ENCODE assay signal across 22 cellular contexts in the genomic region with DNA sequence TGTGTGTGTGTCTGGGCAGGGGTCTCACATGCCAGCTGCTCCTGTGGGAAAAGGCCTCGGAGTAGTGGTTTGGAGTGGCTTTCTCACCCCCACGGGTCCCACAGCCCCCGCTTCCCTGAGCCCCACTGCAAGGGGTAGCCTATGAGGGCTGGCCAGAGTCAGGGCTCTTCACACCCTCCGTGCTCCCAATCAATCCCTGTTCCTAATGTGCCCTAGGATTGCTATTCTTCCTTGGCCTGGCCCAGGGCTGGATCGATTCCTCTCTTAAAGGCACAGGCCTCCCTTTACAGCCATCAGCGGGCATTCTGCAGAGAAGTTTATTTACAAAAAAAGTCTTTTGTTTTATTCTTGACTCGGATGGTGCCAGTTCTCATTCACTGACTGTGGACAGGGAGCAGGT. TPM values are rescaled to one million over a fixed set of nuclear protein-coding genes. Genes with fewer than 3 reads are reported as not detected.
DNase-seq lines count a peak whose midpoint lies in the region; ATAC-seq, FAIRE-seq and TF ChIP-seq lines count a peak whose summit lies in the region.
"Had no signal": no experiment of that assay in that cellular context is flagged by ENCODE, and none has a peak within 500 bp of the region (broad histone marks: within the 10 kb centered on the region; RNA-seq: fewer than 3 reads in every experiment).

No MANE protein-coding gene starts in this region.

- H3K27ac Mint-ChIP-seq in WTC11 (no peak overlapping the region), progenitor cell of endocrine pancreas (no peak overlapping the region)
- H3K27ac Mint-ChIP-seq: CD8-positive, alpha-beta T cell; HFFc6 had no signal

- ATAC-seq in WTC11 (peak; percentile 38), HepG2 (peak; percentile 35; the same call in 1 of the 3 replicates), GM19467 (IDR thresholded peaks at IDR 0.05; ENCODE audit: unreplicated experiment) (no peak)
- ATAC-seq: A549; CD8-positive, alpha-beta T cell had no signal

- H3K4me1 ChIP-seq in NT2/D1 (ENCODE audit: insufficient read depth, insufficient read length) (peaks cover 17% of the 10 kb centered on the region), HepG2 (ENCODE audit: insufficient read depth, low read length) (no peaks in the 10 kb centered on the region)
- H3K4me1 ChIP-seq: A549, BE2C had no signal

- H3K27me3 ChIP-seq in NT2/D1 (ENCODE audit: insufficient read depth, insufficient read length), result no peaks in the 10 kb centered on the region
- H3K27me3 ChIP-seq in HepG2 (ENCODE audit: control insufficient read depth in 1 of 2, insufficient read depth in 2 of 2, low read length in 2 of 2), result peaks cover 5 to 39% of the 10 kb centered on the region in 2 experiments
- H3K27me3 ChIP-seq: BE2C had no signal

- 0 out of 2 replicates have a peak, but pooled peaks cover 2% of the 10 kb centered on the region for H4K20me1 ChIP-seq in HepG2 (ENCODE audit: insufficient read depth, low read length)

- H2AFZ ChIP-seq in HepG2 (ENCODE audit: low read length), result no peak overlapping the region

- no peak for DNase-seq in NT2/D1 (ENCODE audit: low read depth, low spot score)
- DNase-seq in WTC11 (ENCODE audit: low spot score), result no peak
- no peak for DNase-seq in HepG2 (ENCODE audit: low spot score)
- DNase-seq in progenitor cell of endocrine pancreas (ENCODE audit: low spot score, unreplicated experiment), result peak; percentile 18
- no peak for DNase-seq in middle frontal gyrus (ENCODE audit: extremely low spot score, low spot score)
- no peak for DNase-seq in foreskin fibroblast
- DNase-seq: BE2C; CD8-positive, alpha-beta T cell; COR-L47; DMS153; DMS79 treated with DMSO at 0.1 percent for 48 hours; EL; HCEC 1CT; HFFc6; IMR-90 had no signal

- H3K9me3 Mint-ChIP-seq in WTC11, result no peaks in the 10 kb centered on the region
- H3K9me3 Mint-ChIP-seq in progenitor cell of endocrine pancreas (ENCODE audit: low read depth), result no peaks in the 10 kb centered on the region
- H3K9me3 Mint-ChIP-seq: CD8-positive, alpha-beta T cell; HFFc6 had no signal

- H3K27me3 Mint-ChIP-seq in WTC11 (ENCODE audit: low read depth) (no peaks in the 10 kb centered on the region), progenitor cell of endocrine pancreas (peaks cover 10% of the 10 kb centered on the region)

- H3K4me3 Mint-ChIP-seq in WTC11, result no peak overlapping the region
- H3K4me3 Mint-ChIP-seq in progenitor cell of endocrine pancreas (ENCODE audit: low read depth), result no peak overlapping the region
- H3K4me3 Mint-ChIP-seq: CD14-positive monocyte; CD8-positive, alpha-beta T cell; HFFc6 had no signal

- H3K4me3 ChIP-seq in NT2/D1 (ENCODE audit: insufficient read length, low read depth), result no peak overlapping the region
- no peak overlapping the region for H3K4me3 ChIP-seq in HepG2 (replicated peaks in 1 of 3; ENCODE audit: insufficient read depth in 1 of 3, low read depth in 2 of 3, low read length in 3 of 3)
- H3K4me3 ChIP-seq in foreskin fibroblast (ENCODE audit: low read depth in 1 of 2, low read length in 2 of 2), result no peak overlapping the region
- H3K4me3 ChIP-seq: A549 had no signal

- no peak for TF ChIP-seq RAD21 in HepG2 (CRISPR knock-in tag; IDR thresholded peaks at IDR 0.05)

- no peak overlapping the region for H3K27ac ChIP-seq in HepG2 (ENCODE audit: extremely low read length, insufficient read depth, low read length)
- H3K27ac ChIP-seq: A549 had no signal

- intact Hi-C loops in HepG2 (cut with micrococcal nuclease; ENCODE audit: unreplicated experiment), result no loop called here

- WGBS in HepG2 (ENCODE audit: low lambda C conversion rate), result 14% methylated on average over 5 of the region's 7 CpGs

- TF ChIP-seq POLR2A in HepG2 (IDR thresholded peaks at IDR 0.05; ENCODE audit: insufficient read depth in 1 of 2, low read depth in 2 of 2, low read length in 2 of 2), result no peak

- CTCF ChIA-PET in WTC11 (lab: Charles Lee) (interaction anchor here (1.0 to 1.4 kb wide), 2 partner anchors 74 to 846 kb away, joined by 5 to 6 read pairs; no protein-coding TSS in a partner anchor), HepG2 (lab: Yijun Ruan, JAX; ENCODE audit: low intra/inter-chr PET ratio, low total read pairs) (no interaction called here)

- H3K4me2 ChIP-seq in HepG2 (ENCODE audit: low read depth, low read length), result no peak overlapping the region
- H3K4me2 ChIP-seq: A549 had no signal

- in situ Hi-C loops in HepG2 (cut with HindIII; ENCODE audit: extremely low pct_ligation_motif_present, low pct_unique_long_range_greater_than_20kb), result no loop called here

- H3K9ac ChIP-seq in NT2/D1 (ENCODE audit: insufficient read length, low read depth), result peak overlapping the region; percentile 32
- no peak overlapping the region for H3K9ac ChIP-seq in HepG2 (ENCODE audit: insufficient read depth, low read depth, low read length)

- no peaks in the 10 kb centered on the region for H3K79me2 ChIP-seq in HepG2 (ENCODE audit: insufficient read depth, low read length)

- TF ChIP-seq CTCF in WTC11 (IDR thresholded peaks at IDR 0.05) (no peak), HepG2 (CRISPR knock-in tag; IDR thresholded peaks at IDR 0.05) (no peak), progenitor cell of endocrine pancreas (IDR thresholded peaks at IDR 0.05; ENCODE audit: unreplicated experiment) (no peak), foreskin fibroblast (IDR thresholded peaks at IDR 0.05; ENCODE audit: low read depth, low read length) (no peak)

- TF ChIP-seq EP300 in HepG2 (IDR thresholded peaks at IDR 0.05; ENCODE audit: low read depth in 2 of 2, low read length in 2 of 2), result no peak
- no peak for TF ChIP-seq EP300 in HepG2 (CRISPR knock-in tag; IDR thresholded peaks at IDR 0.05; ENCODE audit: borderline replicate concordance)

- H3K36me3 ChIP-seq in NT2/D1 (ENCODE audit: insufficient read depth, insufficient read length, low read length), result no peaks in the 10 kb centered on the region
- H3K36me3 ChIP-seq in HepG2 (replicated peaks in 1 of 2; ENCODE audit: control insufficient read depth in 1 of 2, insufficient read depth in 2 of 2, low read length in 2 of 2), result no peaks in the 10 kb centered on the region
- H3K36me3 ChIP-seq: BE2C had no signal

- no TSS peak for BruUV-seq in HepG2 (replicated peaks; lab: Mats Ljungman, UMichigan)

- FAIRE-seq in HepG2 (lab: Jason Lieb, UNC), result no peak
- FAIRE-seq: A549, D721Med, G401.6, GM12891 had no signal

- H3K36me3 Mint-ChIP-seq in WTC11 (no peaks in the 10 kb centered on the region), progenitor cell of endocrine pancreas (ENCODE audit: insufficient read depth) (no peaks in the 10 kb centered on the region)
- H3K36me3 Mint-ChIP-seq: CD14-positive monocyte; CD8-positive, alpha-beta T cell had no signal

- peaks cover 14% of the 10 kb centered on the region for H3K4me1 Mint-ChIP-seq in WTC11
- peaks cover 6% of the 10 kb centered on the region for H3K4me1 Mint-ChIP-seq in progenitor cell of endocrine pancreas (ENCODE audit: low read depth)
- H3K4me1 Mint-ChIP-seq: CD14-positive monocyte had no signal

- H3K9me3 ChIP-seq in NT2/D1 (ENCODE audit: insufficient read depth, low read length) (no peaks in the 10 kb centered on the region), HepG2 (ENCODE audit: low read length) (no peaks in the 10 kb centered on the region)
- H3K9me3 ChIP-seq: A549, BE2C had no signal

- POLR2A ChIA-PET in WTC11 (lab: Charles Lee) (no interaction called here), HepG2 (lab: Yijun Ruan, JAX) (no interaction called here)

TF ChIP-seq in WTC11, 78 proteins besides CTCF, POLR2A, EP300 and RAD21 (continues in another document):
- TF ChIP-seq TEAD1 (CRISPR knock-in tag; IDR thresholded peaks at IDR 0.05), result no peak

TF ChIP-seq in HepG2, 621 proteins besides CTCF, POLR2A, EP300 and RAD21:
- TF ChIP-seq, protein P1, sequence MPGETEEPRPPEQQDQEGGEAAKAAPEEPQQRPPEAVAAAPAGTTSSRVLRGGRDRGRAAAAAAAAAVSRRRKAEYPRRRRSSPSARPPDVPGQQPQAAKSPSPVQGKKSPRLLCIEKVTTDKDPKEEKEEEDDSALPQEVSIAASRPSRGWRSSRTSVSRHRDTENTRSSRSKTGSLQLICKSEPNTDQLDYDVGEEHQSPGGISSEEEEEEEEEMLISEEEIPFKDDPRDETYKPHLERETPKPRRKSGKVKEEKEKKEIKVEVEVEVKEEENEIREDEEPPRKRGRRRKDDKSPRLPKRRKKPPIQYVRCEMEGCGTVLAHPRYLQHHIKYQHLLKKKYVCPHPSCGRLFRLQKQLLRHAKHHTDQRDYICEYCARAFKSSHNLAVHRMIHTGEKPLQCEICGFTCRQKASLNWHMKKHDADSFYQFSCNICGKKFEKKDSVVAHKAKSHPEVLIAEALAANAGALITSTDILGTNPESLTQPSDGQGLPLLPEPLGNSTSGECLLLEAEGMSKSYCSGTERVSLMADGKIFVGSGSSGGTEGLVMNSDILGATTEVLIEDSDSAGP (CRISPR knock-in tag; IDR thresholded peaks at IDR 0.05; ENCODE audit: borderline replicate concordance), result peak; percentile 49; the same call in 1 of the 2 replicates
- TF ChIP-seq ZNF550 (CRISPR knock-in tag; IDR thresholded peaks at IDR 0.05; ENCODE audit: borderline replicate concordance) (no peak), NAIF1 (CRISPR knock-in tag; IDR thresholded peaks at IDR 0.05; ENCODE audit: borderline replicate concordance) (no peak)

RNA-seq across cellular contexts. Expression of a gene that starts 19.3 kb away (rescaled TPM):
- total RNA-seq in WTC11 (2021), result 0.80 to 1.6 TPM (median 0.87 TPM) in 3 replicates
- total RNA-seq in HepG2 (2016; rRNA removed; fragmentation: Illumina TruSeq; extraction: Trizol), result 0.64 and 1.0 TPM in 2 replicates
- not detected in 2 replicates for total RNA-seq in HepG2 (2016; cell fraction: cytosol; rRNA removed; fragmentation: Illumina TruSeq; extraction: Trizol; ENCODE audit: low read depth)
- 0.64 and 0.74 TPM in 2 replicates for total RNA-seq in HepG2 (2016; cell fraction: insoluble cytoplasmic fraction; rRNA removed; fragmentation: Illumina TruSeq; extraction: Trizol)
- total RNA-seq in HepG2 (2016; cell fraction: membrane; rRNA removed; fragmentation: Illumina TruSeq; extraction: Trizol), result 0.09 TPM in 1 of 2 replicates, not detected in the other
- total RNA-seq in HepG2 (2016; cell fraction: nucleus; rRNA removed; fragmentation: Illumina TruSeq; extraction: Trizol), result 0.22 TPM in 1 of 2 replicates, not detected in the other
- 0.05 and 0.09 TPM in 2 replicates for polyA plus RNA-seq in HepG2 (2011; rRNA removed)
- 0.03 and 0.12 TPM in 2 replicates for polyA plus RNA-seq in HepG2 (2011; cell fraction: cytosol; rRNA removed)
- polyA plus RNA-seq in HepG2 (2011; cell fraction: nucleus; rRNA removed), result not detected in 2 replicates
- 0.21 TPM in 1 of 2 replicates, not detected in the other for polyA plus RNA-seq in HepG2 (2012)
- polyA plus RNA-seq in HepG2 (2016; cell fraction: cytosol; fragmentation: Illumina TruSeq; extraction: Trizol; ENCODE audit: low read depth), result not detected in 2 replicates
- 0.90 and 0.96 TPM in 2 replicates for polyA plus RNA-seq in HepG2 (2016; cell fraction: insoluble cytoplasmic fraction; fragmentation: Illumina TruSeq; extraction: Trizol; ENCODE audit: low read depth)
- not detected in 2 replicates for polyA plus RNA-seq in HepG2 (2016; cell fraction: membrane; fragmentation: Illumina TruSeq; extraction: Trizol; ENCODE audit: low read depth)
- polyA plus RNA-seq in HepG2 (2016; cell fraction: nucleus; fragmentation: Illumina TruSeq; extraction: Trizol; ENCODE audit: insufficient read depth, low read depth), result not detected in 2 replicates
- 0.08 and 18.1 TPM in 2 replicates for polyA minus RNA-seq in HepG2 (2011; rRNA and poly(A)+ RNA removed; ENCODE audit: low replicate concordance)
- polyA minus RNA-seq in HepG2 (2011; cell fraction: cytosol; rRNA and poly(A)+ RNA removed), result not detected in 2 replicates
- not detected in 2 replicates for polyA minus RNA-seq in HepG2 (2011; cell fraction: nucleus; rRNA and poly(A)+ RNA removed)
- not detected in 2 replicates for total RNA-seq in progenitor cell of endocrine pancreas
- total RNA-seq: CD8-positive, alpha-beta T cell had no signal
- polyA plus RNA-seq: AG04450, CD14-positive monocyte had no signal
